Comparison of ENCODE assay signal across 11 cellular contexts in genomic region chr20:46694484-46694883, GRCh38. TPM values are rescaled to one million over a fixed set of nuclear protein-coding genes. Genes with fewer than 3 reads are reported as not detected.
DNase-seq lines count a peak whose midpoint lies in the region; ATAC-seq and TF ChIP-seq lines count a peak whose summit lies in the region.
"Had no signal": no experiment of that assay in that cellular context is flagged by ENCODE, and none has a peak within 500 bp of the region (broad histone marks: within the 10 kb centered on the region; RNA-seq: fewer than 3 reads in every experiment).

No MANE protein-coding gene starts in this region.

- TF ChIP-seq CTCF in chondrocyte (IDR thresholded peaks at IDR 0.05) (no peak), mucosa of descending colon (IDR thresholded peaks at IDR 0.05) (no peak)

- DNase-seq in G401 (ENCODE audit: low spot score) = peak; percentile 23
- peak; percentile 23 for DNase-seq in NCI-H2196 treated with DMSO at 0.1 percent for 48 hours (lab: John Stamatoyannopoulos, UW; ENCODE audit: unreplicated experiment)
- no peak for DNase-seq in chondrocyte (ENCODE audit: low spot score)
- no peak for DNase-seq in mucosa of descending colon
- DNase-seq in SHP77 (lab: John Stamatoyannopoulos, UW) = no peak
- no peak for DNase-seq in stimulated activated CD4-positive, alpha-beta T cell treated with anti-CD3 and anti-CD28 coated beads, Interleukin-2, amount 100 ng/mL, for 48 hours
- DNase-seq in NCI-H69 (lab: John Stamatoyannopoulos, UW) = no peak
- DNase-seq: activated CD8-positive, alpha-beta T cell treated with anti-CD3 and anti-CD28 coated beads, Interleukin-2, amount 10 ng/mL, durations not matched to agents 7 days and 5 days; mammary epithelial cell; NCI-H1417 treated with DMSO at 0.1 percent for 48 hours had no signal

- in situ Hi-C loops in G401 (cut with HindIII; ENCODE audit: low sequenced_read_pairs) = no loop called here

- no peaks in the 10 kb centered on the region for H3K4me1 ChIP-seq in mucosa of descending colon (ENCODE audit: low read depth)

- no peaks in the 10 kb centered on the region for H3K36me3 Mint-ChIP-seq in chondrocyte (ENCODE audit: low read depth)

- H3K4me1 Mint-ChIP-seq in chondrocyte (ENCODE audit: low read depth) = peaks cover 29% of the 10 kb centered on the region

- H3K4me3 ChIP-seq in mucosa of descending colon = no peak overlapping the region

- intact Hi-C loops in mucosa of descending colon (cut with DNase I, micrococcal nuclease) = no loop called here

- ATAC-seq in mucosa of descending colon (peak; percentile 42), GM19023 (IDR thresholded peaks at IDR 0.05; ENCODE audit: unreplicated experiment) (no peak)
- ATAC-seq: activated CD8-positive, alpha-beta T cell treated with anti-CD3 and anti-CD28 coated beads, Interleukin-2, amount 10 ng/mL, durations not matched to agents 7 days and 5 days had no signal

- no peaks in the 10 kb centered on the region for H3K27me3 Mint-ChIP-seq in chondrocyte (ENCODE audit: low read depth)

- no peak overlapping the region for H3K4me3 Mint-ChIP-seq in chondrocyte (ENCODE audit: unreplicated experiment)
- H3K4me3 Mint-ChIP-seq: activated CD8-positive, alpha-beta T cell treated with anti-CD3 and anti-CD28 coated beads, Interleukin-2, amount 10 ng/mL, durations not matched to agents 7 days and 5 days had no signal

- H3K9me3 Mint-ChIP-seq in chondrocyte (ENCODE audit: low read depth) = peaks cover 2% of the 10 kb centered on the region

- no peaks in the 10 kb centered on the region for H3K9me3 ChIP-seq in mucosa of descending colon

- peaks cover 2% of the 10 kb centered on the region for H3K36me3 ChIP-seq in mucosa of descending colon (ENCODE audit: low read depth)

- H3K27ac Mint-ChIP-seq in chondrocyte (ENCODE audit: unreplicated experiment) = peak overlapping the region; percentile 51
- H3K27ac Mint-ChIP-seq: activated CD8-positive, alpha-beta T cell treated with anti-CD3 and anti-CD28 coated beads, Interleukin-2, amount 10 ng/mL, durations not matched to agents 7 days and 5 days had no signal

RNA-seq across cellular contexts. Expression of gene TP53RK, which starts 5.2 kb away (rescaled TPM):
- total RNA-seq in G401 (2014; rRNA removed; shearing (Covaris generic)) = 24.4 and 25.2 TPM in 2 replicates
- total RNA-seq in chondrocyte (12.0 to 13.3 TPM (median 12.1 TPM) in 3 replicates), mucosa of descending colon (10 to 100 TPM in 1 of 3 donors, 1 to 10 TPM in 2; 7.8 to 10.4 (median 8.2) TPM)

RNA-seq across cellular contexts. Expression of gene SLC2A10, which starts 15.0 kb away (rescaled TPM):
- 2.4 and 3.4 TPM in 2 replicates for total RNA-seq in G401 (2014; rRNA removed; shearing (Covaris generic))
- total RNA-seq in chondrocyte (39.6 to 43.5 TPM (median 40.2 TPM) in 3 replicates), mucosa of descending colon (10 to 100 TPM; 13.4 to 37.5 (median 26.3) TPM)
- total RNA-seq: activated CD8-positive, alpha-beta T cell treated with anti-CD3 and anti-CD28 coated beads, Interleukin-2, amount 10 ng/mL, durations not matched to agents 7 days and 5 days had no signal

RNA-seq across cellular contexts. Expression of gene SLC13A3, which starts 43.2 kb away (rescaled TPM):
- not detected in 2 replicates for total RNA-seq in G401 (2014; rRNA removed; shearing (Covaris generic))
- total RNA-seq in chondrocyte = 2.5 to 2.8 TPM (median 2.8 TPM) in 3 replicates
- under 1 TPM in 2 of 3 donors, not detected in 1; 0.27 to 0.54 TPM for total RNA-seq in mucosa of descending colon
- total RNA-seq: activated CD8-positive, alpha-beta T cell treated with anti-CD3 and anti-CD28 coated beads, Interleukin-2, amount 10 ng/mL, durations not matched to agents 7 days and 5 days had no signal

Comparison
In these comparisons a context has a peak if more than half of its experiments do, and no peak if none do; other contexts are left out.
1. DNase-seq: peak in G401 (single experiment) and NCI-H2196 treated with DMSO at 0.1 percent for 48 hours (single experiment); none in chondrocyte (single experiment), mucosa of descending colon (0 of 3), SHP77 (0 of 2), stimulated activated CD4-positive, alpha-beta T cell treated with anti-CD3 and anti-CD28 coated beads, Interleukin-2, amount 100 ng/mL, for 48 hours (0 of 2) and NCI-H69 (single experiment).